ENCODE assay signal across 8 cellular contexts in the genomic region with DNA sequence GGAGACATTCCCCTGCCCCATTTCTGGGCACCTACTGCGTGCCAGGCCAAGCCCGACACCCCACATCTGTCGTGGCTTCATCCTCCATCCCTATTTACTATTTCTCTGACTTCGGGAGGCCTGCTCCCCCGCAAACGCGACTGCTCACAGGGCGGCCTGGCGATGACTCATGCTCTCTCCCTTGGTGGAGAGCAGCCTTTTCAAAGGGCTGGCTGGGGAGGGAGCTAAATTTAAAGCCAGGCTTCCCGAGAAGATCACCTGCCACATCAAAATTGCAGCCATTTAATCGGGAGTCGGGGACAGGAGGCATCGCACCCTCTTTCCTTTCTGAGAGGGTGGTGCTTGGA. TPM values are rescaled to one million over a fixed set of nuclear protein-coding genes. Genes with fewer than 3 reads are reported as not detected.
DNase-seq lines count a peak whose midpoint lies in the region; ATAC-seq, FAIRE-seq and TF ChIP-seq lines count a peak whose summit lies in the region.

No MANE protein-coding gene starts in this region.

- no peak overlapping the region for H3K4me3 ChIP-seq in PC-3 (ENCODE audit: low read length)
- no peak overlapping the region for H3K4me3 ChIP-seq in fibroblast of lung (replicated peaks in 1 of 4; ENCODE audit: control extremely low read depth in 1 of 4, insufficient read depth in 1 of 4, low read depth in 3 of 4, low read length in 4 of 4)
- no peak overlapping the region for H3K4me3 ChIP-seq in Karpas-422 (ENCODE audit: low read length)

- CTCF ChIA-PET in PC-3 (lab: Charles Lee) = interaction anchor here (0.6 kb wide), 1 partner anchor 12 kb away, joined by 3 read pairs; no protein-coding TSS in a partner anchor

- no peaks in the 10 kb centered on the region for H3F3A ChIP-seq in PC-3 (ENCODE audit: low read length, unreplicated experiment)

- intact Hi-C loops in PC-3 (cut with micrococcal nuclease) = loop anchor here (10.0 kb wide), 1 partner anchor 287 kb away; no protein-coding TSS in a partner anchor

- H2AFZ ChIP-seq in PC-3 (ENCODE audit: low read length) = no peak overlapping the region
- H2AFZ ChIP-seq in fibroblast of lung (ENCODE audit: low read length) = no peak overlapping the region
- no peak overlapping the region for H2AFZ ChIP-seq in Karpas-422 (ENCODE audit: low read length)

- POLR2A ChIA-PET in PC-3 (lab: Charles Lee; ENCODE audit: unreplicated experiment) = no interaction called here

- DNase-seq in NCI-H2081 (lab: John Stamatoyannopoulos, UW) (peak; percentile 25 to 67), NCI-H2081 treated with DMSO at 0.1 percent for 48 hours (lab: John Stamatoyannopoulos, UW) (no peak), PC-3 (peak; percentile 56), fibroblast of lung (ENCODE audit: low read depth in 2 of 2) (peak; percentile 53 to 76), Karpas-422 (no peak), GM19239 (ENCODE audit: insufficient read length, low spot score) (no peak)
- no peak for DNase-seq in stimulated activated effector memory CD8-positive, alpha-beta T cell treated with anti-CD3 and anti-CD28 coated beads, Interleukin-12 subunit alpha, Interleukin-12 subunit beta, amount 100 ng/mL, for 72 hours (ENCODE audit: low spot score in 2 of 2)

- H3K27ac ChIP-seq in PC-3 (ENCODE audit: low read length) = no peak overlapping the region
- no peak overlapping the region for H3K27ac ChIP-seq in fibroblast of lung (ENCODE audit: insufficient read depth, low read length)
- no peak overlapping the region for H3K27ac ChIP-seq in Karpas-422 (ENCODE audit: low read length)

- FAIRE-seq in GM19239 (lab: Jason Lieb, UNC) = no peak

- H3K9me3 ChIP-seq in PC-3 (ENCODE audit: low read length) = no peaks in the 10 kb centered on the region
- no peaks in the 10 kb centered on the region for H3K9me3 ChIP-seq in fibroblast of lung (ENCODE audit: control insufficient read depth, insufficient read depth, low read depth, low read length)
- H3K9me3 ChIP-seq in Karpas-422 (ENCODE audit: low read length) = 0 out of 2 replicates have a peak, but pooled peaks cover 3% of the 10 kb centered on the region

- H3K4me1 Mint-ChIP-seq in stimulated activated effector memory CD8-positive, alpha-beta T cell treated with anti-CD3 and anti-CD28 coated beads, Interleukin-12 subunit alpha, Interleukin-12 subunit beta, amount 100 ng/mL, for 72 hours = no peaks in the 10 kb centered on the region

- H3K27me3 ChIP-seq in PC-3 (ENCODE audit: low read length) (no peaks in the 10 kb centered on the region), fibroblast of lung (ENCODE audit: control insufficient read depth, insufficient read depth, low read length) (peaks cover 10% of the 10 kb centered on the region), Karpas-422 (ENCODE audit: low read length) (no peaks in the 10 kb centered on the region)

- H3K4me1 ChIP-seq in PC-3 (ENCODE audit: insufficient read depth, low read length) = peaks cover 18% of the 10 kb centered on the region; the same call in 1 of the 2 replicates
- peaks cover 2% of the 10 kb centered on the region for H3K4me1 ChIP-seq in fibroblast of lung (ENCODE audit: control insufficient read depth, extremely low read depth, insufficient read depth, low read length)
- H3K4me1 ChIP-seq in Karpas-422 (ENCODE audit: low read length) = no peaks in the 10 kb centered on the region

- H3K79me2 ChIP-seq in PC-3 (ENCODE audit: low read length) (no peaks in the 10 kb centered on the region), fibroblast of lung (ENCODE audit: control insufficient read depth, insufficient read depth, low read length) (no peaks in the 10 kb centered on the region), Karpas-422 (ENCODE audit: low read length) (no peaks in the 10 kb centered on the region)

- no TSS peak for BruUV-seq in PC-3 (replicated peaks; lab: Mats Ljungman, UMichigan)

- ATAC-seq in PC-3 (peak; percentile 69), HG02642 (IDR thresholded peaks at IDR 0.05; ENCODE audit: poor library complexity, unreplicated experiment) (no peak)
- peak; percentile 39 for ATAC-seq in stimulated activated effector memory CD8-positive, alpha-beta T cell treated with anti-CD3 and anti-CD28 coated beads, Interleukin-12 subunit alpha, Interleukin-12 subunit beta, amount 100 ng/mL, for 72 hours

- no peak overlapping the region for H3K27ac Mint-ChIP-seq in stimulated activated effector memory CD8-positive, alpha-beta T cell treated with anti-CD3 and anti-CD28 coated beads, Interleukin-12 subunit alpha, Interleukin-12 subunit beta, amount 100 ng/mL, for 72 hours

- H3K9ac ChIP-seq in PC-3 (ENCODE audit: low read length) (no peak overlapping the region), fibroblast of lung (ENCODE audit: insufficient read depth, low read length) (no peak overlapping the region), Karpas-422 (ENCODE audit: low read length) (no peak overlapping the region)

- no peaks in the 10 kb centered on the region for H3K36me3 Mint-ChIP-seq in stimulated activated effector memory CD8-positive, alpha-beta T cell treated with anti-CD3 and anti-CD28 coated beads, Interleukin-12 subunit alpha, Interleukin-12 subunit beta, amount 100 ng/mL, for 72 hours

- TF ChIP-seq CTCF in PC-3 (conservative IDR thresholded peaks at IDR 0.05; ENCODE audit: low read depth, low read length) (no peak), fibroblast of lung (conservative IDR thresholded peaks at IDR 0.05 in 1 of 2, IDR thresholded peaks at IDR 0.05 in 1 of 2; ENCODE audit: low read depth in 1 of 2, low read length in 2 of 2) (no peak)

- H4K20me1 ChIP-seq in PC-3 (ENCODE audit: low read length) (no peaks in the 10 kb centered on the region), fibroblast of lung (ENCODE audit: control insufficient read depth, extremely low read depth, insufficient read depth, low read length) (no peaks in the 10 kb centered on the region), Karpas-422 (ENCODE audit: insufficient read depth, low read depth, low read length) (no peaks in the 10 kb centered on the region)

- no peak overlapping the region for H3K4me3 Mint-ChIP-seq in stimulated activated effector memory CD8-positive, alpha-beta T cell treated with anti-CD3 and anti-CD28 coated beads, Interleukin-12 subunit alpha, Interleukin-12 subunit beta, amount 100 ng/mL, for 72 hours

- no peaks in the 10 kb centered on the region for H3K36me3 ChIP-seq in PC-3 (ENCODE audit: low read depth, low read length)
- H3K36me3 ChIP-seq in fibroblast of lung (ENCODE audit: control insufficient read depth, insufficient read depth, low read length) = no peaks in the 10 kb centered on the region
- no peaks in the 10 kb centered on the region for H3K36me3 ChIP-seq in Karpas-422 (ENCODE audit: insufficient read depth, low read length)

- no peak overlapping the region for H3K4me2 ChIP-seq in PC-3 (ENCODE audit: low read length)
- no peak overlapping the region for H3K4me2 ChIP-seq in fibroblast of lung (ENCODE audit: extremely low read depth, insufficient read depth, low read length)
- no peak overlapping the region for H3K4me2 ChIP-seq in Karpas-422 (ENCODE audit: low read depth, low read length, poor library complexity, severe bottlenecking)

- H3K9me2 ChIP-seq in PC-3 (replicated peaks; ENCODE audit: low read length) = no peaks in the 10 kb centered on the region
- H3K9me2 ChIP-seq in Karpas-422 (replicated peaks; ENCODE audit: insufficient read depth, low read length) = no peaks in the 10 kb centered on the region

- H3K9me3 Mint-ChIP-seq in stimulated activated effector memory CD8-positive, alpha-beta T cell treated with anti-CD3 and anti-CD28 coated beads, Interleukin-12 subunit alpha, Interleukin-12 subunit beta, amount 100 ng/mL, for 72 hours = no peaks in the 10 kb centered on the region

RNA-seq across cellular contexts. Expression of gene SHISAL1, which starts 24.9 kb away (rescaled TPM):
- 1.1 and 2.2 TPM in 2 replicates for total RNA-seq in PC-3 (2014; rRNA removed)
- total RNA-seq in fibroblast of lung = 2.1 and 3.5 TPM in 2 replicates
- 0.73 and 2.0 TPM in 2 replicates for polyA plus RNA-seq in fibroblast of lung
- 0.54 and 1.7 TPM in 2 replicates for polyA plus RNA-seq in fibroblast of lung (2012)
- polyA minus RNA-seq in fibroblast of lung (ENCODE audit: low replicate concordance) = 0.90 and 3.2 TPM in 2 replicates
- total RNA-seq in Karpas-422 (2014; rRNA removed; shearing (Covaris generic); ENCODE audit: low replicate concordance) = not detected in 2 replicates

Comparison
In these comparisons a context has a peak if more than half of its experiments do, and no peak if none do; other contexts are left out.
1. DNase-seq: peak in NCI-H2081 (2 of 2), PC-3 (single experiment) and fibroblast of lung (2 of 2); none in NCI-H2081 treated with DMSO at 0.1 percent for 48 hours (single experiment), stimulated activated effector memory CD8-positive, alpha-beta T cell treated with anti-CD3 and anti-CD28 coated beads, Interleukin-12 subunit alpha, Interleukin-12 subunit beta, amount 100 ng/mL, for 72 hours (0 of 2), Karpas-422 (single experiment) and GM19239 (single experiment).